In genomic region chr1:220149742-220150141, GRCh38 we compare ENCODE assay signal across 1 cellular context.
TF ChIP-seq lines count a peak whose summit lies in the region.

No MANE protein-coding gene starts in this region.

TF ChIP-seq in HepG2, 621 proteins besides CTCF, POLR2A, EP300 and RAD21 (continued from another document):
- TF ChIP-seq GPN1 (CRISPR knock-in tag; IDR thresholded peaks at IDR 0.05; ENCODE audit: borderline replicate concordance) (no peak), SRSF4 (IDR thresholded peaks at IDR 0.05; ENCODE audit: low read depth, low read length, poor library complexity, severe bottlenecking) (no peak), MYC (CRISPR knock-in tag; IDR thresholded peaks at IDR 0.05; ENCODE audit: borderline replicate concordance) (no peak), ZNF446 (CRISPR knock-in tag; IDR thresholded peaks at IDR 0.05) (no peak), DMTF1 (CRISPR knock-in tag; IDR thresholded peaks at IDR 0.05) (no peak), ZNF121 (CRISPR knock-in tag; IDR thresholded peaks at IDR 0.05) (no peak)
- TF ChIP-seq, protein P1, sequence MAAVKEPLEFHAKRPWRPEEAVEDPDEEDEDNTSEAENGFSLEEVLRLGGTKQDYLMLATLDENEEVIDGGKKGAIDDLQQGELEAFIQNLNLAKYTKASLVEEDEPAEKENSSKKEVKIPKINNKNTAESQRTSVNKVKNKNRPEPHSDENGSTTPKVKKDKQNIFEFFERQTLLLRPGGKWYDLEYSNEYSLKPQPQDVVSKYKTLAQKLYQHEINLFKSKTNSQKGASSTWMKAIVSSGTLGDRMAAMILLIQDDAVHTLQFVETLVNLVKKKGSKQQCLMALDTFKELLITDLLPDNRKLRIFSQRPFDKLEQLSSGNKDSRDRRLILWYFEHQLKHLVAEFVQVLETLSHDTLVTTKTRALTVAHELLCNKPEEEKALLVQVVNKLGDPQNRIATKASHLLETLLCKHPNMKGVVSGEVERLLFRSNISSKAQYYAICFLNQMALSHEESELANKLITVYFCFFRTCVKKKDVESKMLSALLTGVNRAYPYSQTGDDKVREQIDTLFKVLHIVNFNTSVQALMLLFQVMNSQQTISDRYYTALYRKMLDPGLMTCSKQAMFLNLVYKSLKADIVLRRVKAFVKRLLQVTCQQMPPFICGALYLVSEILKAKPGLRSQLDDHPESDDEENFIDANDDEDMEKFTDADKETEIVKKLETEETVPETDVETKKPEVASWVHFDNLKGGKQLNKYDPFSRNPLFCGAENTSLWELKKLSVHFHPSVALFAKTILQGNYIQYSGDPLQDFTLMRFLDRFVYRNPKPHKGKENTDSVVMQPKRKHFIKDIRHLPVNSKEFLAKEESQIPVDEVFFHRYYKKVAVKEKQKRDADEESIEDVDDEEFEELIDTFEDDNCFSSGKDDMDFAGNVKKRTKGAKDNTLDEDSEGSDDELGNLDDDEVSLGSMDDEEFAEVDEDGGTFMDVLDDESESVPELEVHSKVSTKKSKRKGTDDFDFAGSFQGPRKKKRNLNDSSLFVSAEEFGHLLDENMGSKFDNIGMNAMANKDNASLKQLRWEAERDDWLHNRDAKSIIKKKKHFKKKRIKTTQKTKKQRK (IDR thresholded peaks at IDR 0.05; ENCODE audit: low read length), result no peak
TF ChIP-seq in HepG2: peak in this region for 0.
